ENCODE assay signal across 23 cellular contexts in genomic region chr15:83558146-83558545, GRCh38.
DNase-seq lines count a peak whose midpoint lies in the region; ATAC-seq, FAIRE-seq and TF ChIP-seq lines count a peak whose summit lies in the region.
"Had no signal": no experiment of that assay in that cellular context is flagged by ENCODE, and none has a peak within 500 bp of the region (broad histone marks: within the 10 kb centered on the region; RNA-seq: fewer than 3 reads in every experiment).

No MANE protein-coding gene starts in this region.

- BruUV-seq in HepG2 (replicated peaks; lab: Mats Ljungman, UMichigan) (no TSS peak), K562 (replicated peaks; lab: Mats Ljungman, UMichigan) (no TSS peak)

- H3K9me3 ChIP-seq in HepG2 (ENCODE audit: low read length) (no peaks in the 10 kb centered on the region), right lobe of liver (no peaks in the 10 kb centered on the region), K562 (replicated peaks; ENCODE audit: control insufficient read depth, insufficient read depth, low read depth, low read length) (no peaks in the 10 kb centered on the region), osteoblast (ENCODE audit: low read depth, low read length) (no peaks in the 10 kb centered on the region)
- H3K9me3 ChIP-seq: BE2C had no signal

- DNase-seq in HepG2 (ENCODE audit: low spot score) (no peak), right lobe of liver (no peak), K562 (ENCODE audit: extremely low read depth in 1 of 4, low spot score in 3 of 4) (no peak), osteoblast (ENCODE audit: insufficient read length, low spot score, missing footprints) (peak; percentile 9), RPMI8226 (no peak), DMS 273 treated with DMSO at 0.1 percent for 48 hours (lab: John Stamatoyannopoulos, UW) (no peak), NCI-H2029 treated with DMSO at 0.1 percent for 48 hours (lab: John Stamatoyannopoulos, UW) (no peak)
- no peak for DNase-seq in stimulated activated CD4-positive, alpha-beta T cell treated with anti-CD3 and anti-CD28 coated beads, Interleukin-15, amount 100 ng/mL, for 24 hours
- DNase-seq: ACHN; BE2C; C1 segment of cervical spinal cord; CD4-positive, CD25-positive, alpha-beta regulatory T cell; CD8-positive, alpha-beta memory T cell; COR-L47; DMS79; GDM1; GM23248; HFFc6; KBM-7 had no signal

- WGBS in HepG2 (ENCODE audit: low lambda C conversion rate), result 22% methylated on average over 5 of the region's 5 CpGs
- 50% methylated on average over 5 of the region's 5 CpGs for WGBS in right lobe of liver (ENCODE audit: insufficient coverage, low coverage, low lambda C conversion rate, missing lambda C conversion rate)
- 60% methylated on average over 5 of the region's 5 CpGs for WGBS in K562 (ENCODE audit: insufficient coverage, low coverage, missing lambda C conversion rate)

- H4K20me1 ChIP-seq in HepG2 (ENCODE audit: insufficient read depth, low read length) (no peaks in the 10 kb centered on the region), K562 (replicated peaks; ENCODE audit: control insufficient read depth, insufficient read depth, low read length) (no peaks in the 10 kb centered on the region), osteoblast (ENCODE audit: insufficient read depth, low read length) (no peaks in the 10 kb centered on the region)

- H3K4me2 ChIP-seq in HepG2 (ENCODE audit: low read depth, low read length), result no peak overlapping the region
- no peak overlapping the region for H3K4me2 ChIP-seq in K562 (ENCODE audit: insufficient read depth, low read length)
- no peak overlapping the region for H3K4me2 ChIP-seq in osteoblast (ENCODE audit: insufficient read depth, low read length)

- H3K9me1 ChIP-seq in K562 (ENCODE audit: control insufficient read depth, insufficient read depth, low read length), result no peaks in the 10 kb centered on the region

- POLR2A ChIA-PET in HepG2 (lab: Yijun Ruan, JAX), result no interaction called here
- POLR2A ChIA-PET in K562 (lab: Yijun Ruan, JAX), result no interaction called here

- H3K4me3 ChIP-seq in HepG2 (replicated peaks in 1 of 3; ENCODE audit: insufficient read depth in 1 of 3, low read depth in 2 of 3, low read length in 3 of 3), result no peak overlapping the region
- H3K4me3 ChIP-seq in right lobe of liver, result no peak overlapping the region
- no peak overlapping the region for H3K4me3 ChIP-seq in K562
- no peak overlapping the region for H3K4me3 ChIP-seq in osteoblast (ENCODE audit: insufficient read depth, low read length)
- H3K4me3 ChIP-seq: GM23248 had no signal

- H3K79me2 ChIP-seq in HepG2 (ENCODE audit: insufficient read depth, low read length) (no peaks in the 10 kb centered on the region), K562 (ENCODE audit: control insufficient read depth, insufficient read depth, low read length) (peaks cover 5% of the 10 kb centered on the region; the same call in 1 of the 3 replicates), osteoblast (ENCODE audit: insufficient read depth, low read length) (no peaks in the 10 kb centered on the region)

- in situ Hi-C loops in HepG2 (cut with HindIII; ENCODE audit: extremely low pct_ligation_motif_present, low pct_unique_long_range_greater_than_20kb) (loop anchor here (5.0 to 25.0 kb wide), 3 partner anchors 121 to 479 kb away; no protein-coding TSS in a partner anchor), K562 (cut with MboI) (loop anchor here (5.0 to 10.0 kb wide), 2 partner anchors 121 to 303 kb away; no protein-coding TSS in a partner anchor)

- H3K9ac ChIP-seq in HepG2 (ENCODE audit: insufficient read depth, low read depth, low read length) (no peak overlapping the region), K562 (ENCODE audit: insufficient read depth in 1 of 2, low read depth in 2 of 2, low read length in 2 of 2) (no peak overlapping the region)
- H3K9ac ChIP-seq: GM23248 had no signal

- no peak overlapping the region for H3K27ac ChIP-seq in HepG2 (ENCODE audit: extremely low read length, insufficient read depth, low read length)
- H3K27ac ChIP-seq in right lobe of liver, result no peak overlapping the region
- H3K27ac ChIP-seq in K562 (ENCODE audit: extremely low read depth, low read depth, low read length), result no peak overlapping the region
- no peak overlapping the region for H3K27ac ChIP-seq in osteoblast (ENCODE audit: low read depth, low read length)
- H3K27ac ChIP-seq: 22Rv1, GM23248 had no signal

- no peaks in the 10 kb centered on the region for H3K36me3 ChIP-seq in HepG2 (replicated peaks in 1 of 2; ENCODE audit: control insufficient read depth in 1 of 2, insufficient read depth in 2 of 2, low read length in 2 of 2)
- no peaks in the 10 kb centered on the region for H3K36me3 ChIP-seq in right lobe of liver
- H3K36me3 ChIP-seq in K562 (ENCODE audit: control insufficient read depth, insufficient read depth, low read length), result no peaks in the 10 kb centered on the region
- H3K36me3 ChIP-seq in osteoblast (ENCODE audit: insufficient read depth, low read length), result no peaks in the 10 kb centered on the region
- H3K36me3 ChIP-seq: BE2C had no signal

- TF ChIP-seq CTCF in HepG2 (CRISPR knock-in tag; IDR thresholded peaks at IDR 0.05) (no peak), right lobe of liver (IDR thresholded peaks at IDR 0.05) (no peak), K562 (IDR thresholded peaks at IDR 0.05 in 2 of 3, conservative IDR thresholded peaks at IDR 0.05 in 1 of 3; ENCODE audit: insufficient read depth in 2 of 3, low read depth in 1 of 3, low read length in 3 of 3) (no peak), osteoblast (IDR thresholded peaks at IDR 0.05; ENCODE audit: extremely low read depth, low read depth, low read length) (no peak)

- TF ChIP-seq POLR2A in HepG2 (IDR thresholded peaks at IDR 0.05; ENCODE audit: insufficient read depth in 1 of 2, low read depth in 2 of 2, low read length in 2 of 2) (no peak), right lobe of liver (IDR thresholded peaks at IDR 0.05) (no peak), K562 (conservative IDR thresholded peaks at IDR 0.05) (no peak)

- no peak for TF ChIP-seq EP300 in HepG2 (IDR thresholded peaks at IDR 0.05; ENCODE audit: low read depth in 2 of 2, low read length in 2 of 2)
- TF ChIP-seq EP300 in HepG2 (CRISPR knock-in tag; IDR thresholded peaks at IDR 0.05; ENCODE audit: borderline replicate concordance), result no peak
- no peak for TF ChIP-seq EP300 in K562 (IDR thresholded peaks at IDR 0.05; ENCODE audit: low read length)

- TF ChIP-seq RAD21 in HepG2 (CRISPR knock-in tag; IDR thresholded peaks at IDR 0.05) (no peak), K562 (CRISPR knock-in tag; conservative IDR thresholded peaks at IDR 0.05 in 1 of 2, IDR thresholded peaks at IDR 0.05 in 1 of 2) (no peak)

- no peak overlapping the region for H2AFZ ChIP-seq in HepG2 (ENCODE audit: low read length)
- no peak overlapping the region for H2AFZ ChIP-seq in K562 (ENCODE audit: low read depth, low read length)
- no peak overlapping the region for H2AFZ ChIP-seq in osteoblast (ENCODE audit: low read length)
- H2AFZ ChIP-seq: GM23248 had no signal

- H3K27me3 ChIP-seq in HepG2 (ENCODE audit: control insufficient read depth in 1 of 2, insufficient read depth in 2 of 2, low read length in 2 of 2) (peaks cover 0 to 8% of the 10 kb centered on the region in 2 experiments; a peak in 2 of 5 replicates), right lobe of liver (no peaks in the 10 kb centered on the region), K562 (ENCODE audit: control insufficient read depth in 2 of 2, insufficient read depth in 2 of 2, low read length in 2 of 2) (no peaks in the 10 kb centered on the region), osteoblast (ENCODE audit: insufficient read depth, low read length) (no peaks in the 10 kb centered on the region)
- H3K27me3 ChIP-seq: BE2C had no signal

- CTCF ChIA-PET in HepG2 (lab: Yijun Ruan, JAX; ENCODE audit: low intra/inter-chr PET ratio, low total read pairs) (interaction anchor here (1.9 kb wide), 1 partner anchor 310 kb away, joined by 9 read pairs; no protein-coding TSS in a partner anchor), K562 (lab: Yijun Ruan, JAX; ENCODE audit: low intra/inter-chr PET ratio) (interaction anchor here (4.3 kb wide), 1 partner anchor 119 kb away, joined by 54 read pairs; no protein-coding TSS in a partner anchor)

- FAIRE-seq in HepG2 (lab: Jason Lieb, UNC) (no peak), K562 (lab: Jason Lieb, UNC) (no peak)
- FAIRE-seq: GM18507, H54 had no signal

- ATAC-seq in HepG2 (no peak), right lobe of liver (no peak), K562 (no peak)
- ATAC-seq: HCT116 had no signal

- intact Hi-C loops in HepG2 (cut with micrococcal nuclease; ENCODE audit: unreplicated experiment) (no loop called here), right lobe of liver (cut with DNase I) (loop anchor here in 1 of 2 donors (10.0 kb wide), 1 partner anchor 123 kb away; no protein-coding TSS in a partner anchor), K562 (cut with micrococcal nuclease) (loop anchor here (2.0 kb wide), 1 partner anchor 111 kb away; the partner anchor contains the start of gene SH3GL3)

- H3K4me1 ChIP-seq in HepG2 (ENCODE audit: insufficient read depth, low read length) (no peaks in the 10 kb centered on the region), right lobe of liver (no peaks in the 10 kb centered on the region), K562 (replicated peaks in 1 of 2; ENCODE audit: control insufficient read depth in 2 of 2, insufficient read depth in 2 of 2, low read length in 2 of 2) (peaks cover 2 to 4% of the 10 kb centered on the region in 2 experiments; a peak in 3 of 5 replicates), osteoblast (ENCODE audit: insufficient read depth, low read length) (no peaks in the 10 kb centered on the region)
- H3K4me1 ChIP-seq: BE2C had no signal

TF ChIP-seq in K562, 482 proteins besides CTCF, POLR2A, EP300 and RAD21:
- TF ChIP-seq CEBPB (tag; IDR thresholded peaks at IDR 0.05) (peak; percentile 86), CEBPG (CRISPR knock-in tag; IDR thresholded peaks at IDR 0.05) (no peak), CEBPG (tag; conservative IDR thresholded peaks at IDR 0.05 in 1 of 2, IDR thresholded peaks at IDR 0.05 in 1 of 2) (peak; percentile 56 to 59; a peak in 3 of 4 replicates), TCF7L2 (IDR thresholded peaks at IDR 0.05; ENCODE audit: low read depth, low read length) (no peak)

Comparison
In these comparisons a context has a peak if more than half of its experiments do, and no peak if none do; other contexts are left out.
1. Of the 241 proteins assayed by ChIP-seq in both HepG2 and K562: peak only in HepG2: none; only in K562: CEBPG; in both: CEBPB; in neither: 239.